Comparison of ENCODE assay signal across 26 cellular contexts in genomic region chr1:205189162-205189561, GRCh38.
"Had no signal": no experiment of that assay in that cellular context is flagged by ENCODE, and none has a peak within 500 bp of the region (broad histone marks: within the 10 kb centered on the region; RNA-seq: fewer than 3 reads in every experiment).

No MANE protein-coding gene starts in this region.

- H3K9ac ChIP-seq: parathyroid adenoma had no signal

- H3K4me3 Mint-ChIP-seq: activated CD4-positive, alpha-beta T cell treated with anti-CD3 and anti-CD28 coated beads, Interleukin-2, amount 10 ng/mL, durations not matched to agents 7 days and 5 days; activated CD8-positive, alpha-beta memory T cell treated with anti-CD3 and anti-CD28 coated beads, Interleukin-2, amount 10 ng/mL, durations not matched to agents 7 days and 5 days; activated CD8-positive, alpha-beta T cell treated with anti-CD3 and anti-CD28 coated beads for 36 hours; dendritic cell treated with granulocyte-macrophage colony-stimulating factor and Interleukin-4, amounts not matched to agents 40 ng/mL and 50 ng/mL, for 4 days; nephron progenitor cell had no signal

- H3K9me3 Mint-ChIP-seq: activated CD8-positive, alpha-beta T cell treated with anti-CD3 and anti-CD28 coated beads for 36 hours; activated naive CD4-positive, alpha-beta T cell treated with anti-CD3 and anti-CD28 coated beads, Interleukin-2, amount 50 U/mL, for 72 hours; brain; dendritic cell treated with granulocyte-macrophage colony-stimulating factor and Interleukin-4, amounts not matched to agents 40 ng/mL and 50 ng/mL, for 4 days; nephron progenitor cell had no signal

- FAIRE-seq: islet of Langerhans had no signal

- H3K4me1 ChIP-seq: parathyroid adenoma had no signal

- H3K27ac Mint-ChIP-seq: activated CD4-positive, alpha-beta T cell treated with anti-CD3 and anti-CD28 coated beads, Interleukin-2, amount 10 ng/mL, durations not matched to agents 7 days and 5 days; activated CD8-positive, alpha-beta memory T cell treated with anti-CD3 and anti-CD28 coated beads, Interleukin-2, amount 10 ng/mL, durations not matched to agents 7 days and 5 days; activated CD8-positive, alpha-beta T cell treated with anti-CD3 and anti-CD28 coated beads for 36 hours; activated naive CD4-positive, alpha-beta T cell treated with anti-CD3 and anti-CD28 coated beads, Interleukin-2, amount 50 U/mL, for 72 hours; dendritic cell treated with granulocyte-macrophage colony-stimulating factor and Interleukin-4, amounts not matched to agents 40 ng/mL and 50 ng/mL, for 4 days; nephron progenitor cell had no signal

- H3K9me3 ChIP-seq: esophagus muscularis mucosa, gastroesophageal sphincter, heart left ventricle, upper lobe of right lung had no signal

- H2AFZ ChIP-seq: parathyroid adenoma had no signal

- DNase-seq: activated CD4-positive, alpha-beta T cell treated with anti-CD3 and anti-CD28 coated beads, Interleukin-2, amount 10 ng/mL, durations not matched to agents 7 days and 5 days; activated CD8-positive, alpha-beta memory T cell treated with anti-CD3 and anti-CD28 coated beads, Interleukin-2, amount 10 ng/mL, durations not matched to agents 7 days and 5 days; activated CD8-positive, alpha-beta T cell treated with anti-CD3 and anti-CD28 coated beads for 36 hours; activated gamma-delta T cell; activated T-cell treated with anti-CD3 and anti-CD28 coated beads for 4 hours; aorta; effector CD8-positive, alpha-beta T cell; heart left ventricle; left ventricle myocardium superior; mammary epithelial cell; nephron progenitor cell; nucleus accumbens; right cardiac atrium; stimulated activated CD4-positive, alpha-beta T cell treated with anti-CD3 and anti-CD28 coated beads, Interleukin-4, amount 100 ng/mL, for 24 hours; stimulated activated naive CD8-positive, alpha-beta T cell treated with anti-CD3 and anti-CD28 coated beads, Interleukin-15, Interleukin-2, amounts not matched to agents 100 U/mL and 50 U/mL, for 24 hours; T1000; upper lobe of right lung had no signal

- ATAC-seq: activated CD4-positive, CD25-positive, alpha-beta regulatory T cell treated with anti-CD3 and anti-CD28 coated beads, Interleukin-2, amount 50 U/mL, for 24 hours; activated CD8-positive, alpha-beta memory T cell treated with anti-CD3 and anti-CD28 coated beads, Interleukin-2, amount 10 ng/mL, durations not matched to agents 7 days and 5 days; activated CD8-positive, alpha-beta T cell treated with anti-CD3 and anti-CD28 coated beads for 36 hours; activated naive CD4-positive, alpha-beta T cell treated with anti-CD3 and anti-CD28 coated beads, Interleukin-2, amount 50 U/mL, for 72 hours; gastroesophageal sphincter; heart left ventricle; left ventricle myocardium superior; right cardiac atrium; stimulated activated naive CD8-positive, alpha-beta T cell treated with anti-CD3 and anti-CD28 coated beads, Interleukin-15, Interleukin-2, amounts not matched to agents 100 U/mL and 50 U/mL, for 24 hours; upper lobe of right lung had no signal

- H3K4me3 ChIP-seq: esophagus muscularis mucosa, gastroesophageal sphincter, heart left ventricle, upper lobe of right lung had no signal

- H3K27me3 ChIP-seq: esophagus muscularis mucosa, gastroesophageal sphincter, heart left ventricle, upper lobe of right lung had no signal

- H3K27ac ChIP-seq: esophagus muscularis mucosa, heart left ventricle, parathyroid adenoma, upper lobe of right lung, VCaP had no signal

- H3K27me3 Mint-ChIP-seq: activated CD4-positive, alpha-beta T cell treated with anti-CD3 and anti-CD28 coated beads, Interleukin-2, amount 10 ng/mL, durations not matched to agents 7 days and 5 days; activated CD8-positive, alpha-beta memory T cell treated with anti-CD3 and anti-CD28 coated beads, Interleukin-2, amount 10 ng/mL, durations not matched to agents 7 days and 5 days; activated CD8-positive, alpha-beta T cell treated with anti-CD3 and anti-CD28 coated beads for 36 hours; dendritic cell treated with granulocyte-macrophage colony-stimulating factor and Interleukin-4, amounts not matched to agents 40 ng/mL and 50 ng/mL, for 4 days had no signal
